27 cellular contexts compared by ENCODE assay signal in genomic region chr19:16850133-16850532, GRCh38. TPM values are rescaled to one million over a fixed set of nuclear protein-coding genes. Genes with fewer than 3 reads are reported as not detected.
DNase-seq lines count a peak whose midpoint lies in the region; TF ChIP-seq lines count a peak whose summit lies in the region.
"Had no signal": no experiment of that assay in that cellular context is flagged by ENCODE, and none has a peak within 500 bp of the region (broad histone marks: within the 10 kb centered on the region; RNA-seq: fewer than 3 reads in every experiment).

No MANE protein-coding gene starts in this region.

- no peak for TF ChIP-seq POLR2A in testis (IDR thresholded peaks at IDR 0.05)

- H3K79me2 ChIP-seq in PC-9 (ENCODE audit: low read depth), result no peaks in the 10 kb centered on the region
- no peaks in the 10 kb centered on the region for H3K79me2 ChIP-seq in smooth muscle cell (ENCODE audit: low read depth)

- in situ Hi-C loops in brain microvascular endothelial cell (cut with HindIII; ENCODE audit: low pct_ligation_motif_present, low sequenced_read_pairs), result no loop called here

- CTCF ChIA-PET in PC-9 (lab: Charles Lee), result interaction anchor here (0.6 kb wide), 1 partner anchor 204 kb away, joined by 4 read pairs; no protein-coding TSS in a partner anchor

- H3F3A ChIP-seq in PC-9 (ENCODE audit: insufficient read depth, low read depth), result peaks cover 18% of the 10 kb centered on the region; the same call in 1 of the 2 replicates
- H3F3A ChIP-seq in smooth muscle cell (ENCODE audit: low read depth), result no peaks in the 10 kb centered on the region

- DNase-seq in AG10803 (ENCODE audit: low read depth), result peak; percentile 9
- DNase-seq in PC-9, result no peak
- DNase-seq in brain microvascular endothelial cell, result no peak
- peak; percentile 65 for DNase-seq in iris pigment epithelial cell (ENCODE audit: low read depth)
- DNase-seq in NCI-H2081 (lab: John Stamatoyannopoulos, UW), result no peak
- no peak for DNase-seq in testis
- DNase-seq in smooth muscle cell (lab: John Stamatoyannopoulos, UW; ENCODE audit: unreplicated experiment), result no peak
- DNase-seq in tibial artery, result no peak
- DNase-seq: activated CD4-positive, alpha-beta T cell treated with anti-CD3 and anti-CD28 coated beads, Interleukin-2, amount 50 U/mL, for 48 hours; activated naive CD4-positive, alpha-beta T cell; activated naive CD8-positive, alpha-beta T cell treated with anti-CD3 and anti-CD28 coated beads, Interleukin-2, amount 50 U/mL, for 24 hours; activated T-cell treated with anti-CD3 and anti-CD28 coated beads, Interleukin-2, amount 50 U/mL, for 72 hours; body of pancreas; CD8-positive, alpha-beta memory T cell; cerebellar nuclear complex; H9; NCI-H1092 treated with DMSO at 0.1 percent for 48 hours; NCI-H1694 treated with DMSO at 0.1 percent for 48 hours; small intestine; stimulated activated naive CD4-positive, alpha-beta T cell treated with Interleukin-2 at 50 U/mL for 16 hours; T-helper 2 cell had no signal

- intact Hi-C loops in PC-9 (cut with micrococcal nuclease; ENCODE audit: unreplicated experiment), result no loop called here
- intact Hi-C loops in testis (cut with DNase I; ENCODE audit: low total_unique reads), result no loop called here
- intact Hi-C loops in tibial artery (cut with DNase I; ENCODE audit: low total_unique reads), result no loop called here

- no peak overlapping the region for H3K9ac ChIP-seq in smooth muscle cell (ENCODE audit: low read depth)

- TF ChIP-seq CTCF in AG10803 (conservative IDR thresholded peaks at IDR 0.05; ENCODE audit: low read length), result no peak
- no peak for TF ChIP-seq CTCF in PC-9 (conservative IDR thresholded peaks at IDR 0.05)
- no peak for TF ChIP-seq CTCF in brain microvascular endothelial cell (IDR thresholded peaks at IDR 0.05; ENCODE audit: low read depth, low read length, missing control alignments)
- no peak for TF ChIP-seq CTCF in testis (IDR thresholded peaks at IDR 0.05)
- no peak for TF ChIP-seq CTCF in smooth muscle cell (IDR thresholded peaks at IDR 0.05; ENCODE audit: borderline replicate concordance, insufficient read depth, poor library complexity, severe bottlenecking)
- no peak for TF ChIP-seq CTCF in tibial artery (IDR thresholded peaks at IDR 0.05)

- H4K20me1 ChIP-seq in PC-9 (ENCODE audit: insufficient read depth) (peaks cover 29% of the 10 kb centered on the region; the same call in 1 of the 2 replicates), smooth muscle cell (ENCODE audit: low read depth) (peaks cover 25% of the 10 kb centered on the region)

- H3K4me1 ChIP-seq in PC-9 (replicated peaks; ENCODE audit: insufficient read depth), result peaks cover 27% of the 10 kb centered on the region
- H3K4me1 ChIP-seq in testis, result peaks cover 18% of the 10 kb centered on the region
- H3K4me1 ChIP-seq in smooth muscle cell (ENCODE audit: low read depth), result no peaks in the 10 kb centered on the region
- H3K4me1 ChIP-seq in tibial artery, result no peaks in the 10 kb centered on the region
- H3K4me1 ChIP-seq: body of pancreas had no signal

- no peaks in the 10 kb centered on the region for H3K9me2 ChIP-seq in PC-9 (ENCODE audit: insufficient read depth)

- H3K36me3 ChIP-seq in PC-9 (ENCODE audit: low read depth) (peaks cover 45% of the 10 kb centered on the region), brain microvascular endothelial cell (replicated peaks) (peaks cover 76% of the 10 kb centered on the region), testis (ENCODE audit: low read depth, missing control alignments) (no peaks in the 10 kb centered on the region), smooth muscle cell (ENCODE audit: low read depth) (peaks cover 15% of the 10 kb centered on the region), tibial artery (peaks cover 84 to 100% (median 93%) of the 10 kb centered on the region in 3 donors)

- H3K27me3 ChIP-seq in PC-9 (ENCODE audit: insufficient read depth, low read depth), result no peaks in the 10 kb centered on the region
- no peaks in the 10 kb centered on the region for H3K27me3 ChIP-seq in brain microvascular endothelial cell (replicated peaks)
- no peaks in the 10 kb centered on the region for H3K27me3 ChIP-seq in testis
- no peaks in the 10 kb centered on the region for H3K27me3 ChIP-seq in smooth muscle cell (ENCODE audit: low read depth)
- no peaks in the 10 kb centered on the region for H3K27me3 ChIP-seq in tibial artery
- H3K27me3 ChIP-seq: body of pancreas had no signal

- H3K4me2 ChIP-seq in PC-9, result no peak overlapping the region
- no peak overlapping the region for H3K4me2 ChIP-seq in smooth muscle cell

- BruUV-seq in PC-9 (replicated peaks; lab: Mats Ljungman, UMichigan), result no TSS peak

- POLR2A ChIA-PET in PC-9 (lab: Charles Lee; ENCODE audit: unreplicated experiment), result no interaction called here

- H2AFZ ChIP-seq in PC-9, result no peak overlapping the region
- H2AFZ ChIP-seq in smooth muscle cell (ENCODE audit: low read depth), result no peak overlapping the region

- H3K9me3 ChIP-seq in PC-9 (ENCODE audit: insufficient read depth, low read depth), result no peaks in the 10 kb centered on the region
- H3K9me3 ChIP-seq in testis, result no peaks in the 10 kb centered on the region
- no peaks in the 10 kb centered on the region for H3K9me3 ChIP-seq in smooth muscle cell (replicated peaks; ENCODE audit: low read depth)
- no peaks in the 10 kb centered on the region for H3K9me3 ChIP-seq in tibial artery
- H3K9me3 ChIP-seq: A549, body of pancreas had no signal

- H3K27ac ChIP-seq in PC-9, result 0 out of 2 replicates have a peak overlapping the region, but pooled peaks have one; percentile 35
- H3K27ac ChIP-seq in brain microvascular endothelial cell, result peak overlapping the region; percentile 9
- H3K27ac ChIP-seq in testis, result no peak overlapping the region
- no peak overlapping the region for H3K27ac ChIP-seq in smooth muscle cell (ENCODE audit: low read depth)
- no peak overlapping the region for H3K27ac ChIP-seq in tibial artery
- H3K27ac ChIP-seq: body of pancreas had no signal

- WGBS in testis, 2 donors, result 93 to 94% methylated on average over 4 of the region's 4 CpGs
- 94% methylated on average over 4 of the region's 4 CpGs for WGBS in smooth muscle cell (ENCODE audit: low lambda C conversion rate)

- H3K4me3 ChIP-seq in AG10803 (ENCODE audit: low read length) (no peak overlapping the region), PC-9 (no peak overlapping the region), brain microvascular endothelial cell (ENCODE audit: low read depth, low read length) (no peak overlapping the region), testis (no peak overlapping the region), smooth muscle cell (no peak overlapping the region), tibial artery (no peak overlapping the region)
- H3K4me3 ChIP-seq: A549, body of pancreas, GM12878 had no signal

RNA-seq across cellular contexts. Expression of gene SIN3B, which starts 20.9 kb away (rescaled TPM):
- total RNA-seq in PC-9 (2021) (72.6 and 83.8 TPM in 2 replicates), testis (100 to 1,000 TPM; 231 to 283 TPM), smooth muscle cell (22.4 and 25.1 TPM in 2 replicates)
- polyA plus RNA-seq in testis (ENCODE audit: insufficient read depth, low read depth, low replicate concordance) (70.6 TPM), smooth muscle cell (16.5 and 29.2 TPM in 2 replicates)

RNA-seq across cellular contexts. Expression of gene F2RL3, which starts 38.7 kb away (rescaled TPM):
- total RNA-seq in PC-9 (2021) (not detected in 2 replicates), testis (1 to 10 TPM; 4.6 to 6.9 TPM), smooth muscle cell (0.04 and 2.1 TPM in 2 replicates)
- polyA plus RNA-seq in testis (ENCODE audit: insufficient read depth, low read depth, low replicate concordance) (4.4 TPM), smooth muscle cell (1.2 and 2.2 TPM in 2 replicates)
- total RNA-seq: activated T-cell treated with anti-CD3 and anti-CD28 coated beads, Interleukin-2, amount 50 U/mL, for 72 hours; CD8-positive, alpha-beta memory T cell; H9; NCI-H460; temporal lobe had no signal
- polyA plus RNA-seq: A549; BJ; CD8-positive, alpha-beta memory T cell; neural cell had no signal

Comparison
In these comparisons a context has a peak if more than half of its experiments do, and no peak if none do; other contexts are left out.
1. DNase-seq: peak in AG10803 (single experiment) and iris pigment epithelial cell (single experiment); none in PC-9 (0 of 2), brain microvascular endothelial cell (single experiment), NCI-H2081 (0 of 2), testis (single experiment), smooth muscle cell (single experiment) and tibial artery (0 of 2).
2. H3K27ac ChIP-seq: peak in PC-9 (single experiment) and brain microvascular endothelial cell (single experiment); none in testis (0 of 2), smooth muscle cell (single experiment) and tibial artery (0 of 2).